ENCODE assay signal across 10 cellular contexts in genomic region chr1:197928849-197929336, GRCh38. TPM values are rescaled to one million over a fixed set of nuclear protein-coding genes. Genes with fewer than 3 reads are reported as not detected.
DNase-seq lines count a peak whose midpoint lies in the region; ATAC-seq, FAIRE-seq and TF ChIP-seq lines count a peak whose summit lies in the region.
"Had no signal": no experiment of that assay in that cellular context is flagged by ENCODE, and none has a peak within 500 bp of the region (broad histone marks: within the 10 kb centered on the region; RNA-seq: fewer than 3 reads in every experiment).

No MANE protein-coding gene starts in this region.

- TF ChIP-seq RAD21 in HepG2 (CRISPR knock-in tag; IDR thresholded peaks at IDR 0.05), result no peak

- H3K36me3 ChIP-seq in right lobe of liver, result no peaks in the 10 kb centered on the region
- H3K36me3 ChIP-seq in HepG2 (replicated peaks in 1 of 2; ENCODE audit: control insufficient read depth in 1 of 2, insufficient read depth in 2 of 2, low read length in 2 of 2), result no peaks in the 10 kb centered on the region
- H3K36me3 ChIP-seq in endothelial cell of umbilical vein (ENCODE audit: control insufficient read depth in 2 of 2, extremely low read depth in 1 of 2, insufficient read depth in 2 of 2, low read length in 2 of 2), result no peaks in the 10 kb centered on the region
- no peaks in the 10 kb centered on the region for H3K36me3 ChIP-seq in Peyer's patch
- H3K36me3 ChIP-seq in prostate gland, result no peaks in the 10 kb centered on the region
- H3K36me3 ChIP-seq: gastroesophageal sphincter had no signal

- H3K27me3 ChIP-seq in right lobe of liver, result no peaks in the 10 kb centered on the region
- no peaks in the 10 kb centered on the region; a peak in 1 of 5 replicates for H3K27me3 ChIP-seq in HepG2 (ENCODE audit: control insufficient read depth in 1 of 2, insufficient read depth in 2 of 2, low read length in 2 of 2)
- peaks cover 0 to 4% of the 10 kb centered on the region in 2 experiments for H3K27me3 ChIP-seq in endothelial cell of umbilical vein (ENCODE audit: control insufficient read depth in 2 of 2, insufficient read depth in 2 of 2, low read length in 2 of 2)
- no peaks in the 10 kb centered on the region for H3K27me3 ChIP-seq in Peyer's patch
- peaks cover 13% of the 10 kb centered on the region for H3K27me3 ChIP-seq in prostate gland (replicated peaks; ENCODE audit: insufficient read depth)

- peak in 3 of 4 donors; percentile 37 to 73 (median 53) for ATAC-seq in right lobe of liver
- no peak for ATAC-seq in HepG2
- ATAC-seq in HG03457 (IDR thresholded peaks at IDR 0.05; ENCODE audit: unreplicated experiment), result no peak
- ATAC-seq: gastroesophageal sphincter had no signal

- intact Hi-C loops in right lobe of liver (cut with DNase I) (loop anchor here in 1 of 2 donors (10.0 kb wide), 1 partner anchor 234 kb away; no protein-coding TSS in a partner anchor), HepG2 (cut with micrococcal nuclease; ENCODE audit: unreplicated experiment) (loop anchor here (5.0 kb wide), 1 partner anchor 538 kb away; no protein-coding TSS in a partner anchor), endothelial cell of umbilical vein (cut with micrococcal nuclease) (no loop called here), prostate gland (cut with DNase I) (loop anchor here (10.0 kb wide), 1 partner anchor 404 kb away; no protein-coding TSS in a partner anchor)

- H3K4me3 ChIP-seq in right lobe of liver (peak overlapping the region in 2 of 3 donors; percentile 20 to 37), HepG2 (replicated peaks in 1 of 3; ENCODE audit: insufficient read depth in 1 of 3, low read depth in 2 of 3, low read length in 3 of 3) (no peak overlapping the region), endothelial cell of umbilical vein (replicated peaks in 1 of 3; ENCODE audit: insufficient read depth in 1 of 3, low read depth in 1 of 3, low read length in 3 of 3) (peak overlapping the region; percentile 31 to 61 (median 32)), Peyer's patch (peak overlapping the region in 1 of 4 donors; percentile 2), prostate gland (no peak overlapping the region)
- H3K4me3 ChIP-seq: gastroesophageal sphincter had no signal

- H3K4me1 ChIP-seq in right lobe of liver, result no peaks in the 10 kb centered on the region
- no peaks in the 10 kb centered on the region for H3K4me1 ChIP-seq in HepG2 (ENCODE audit: insufficient read depth, low read length)
- no peaks in the 10 kb centered on the region for H3K4me1 ChIP-seq in endothelial cell of umbilical vein (ENCODE audit: control insufficient read depth, extremely low read depth, insufficient read depth, low read length)
- H3K4me1 ChIP-seq in Peyer's patch, result no peaks in the 10 kb centered on the region
- no peaks in the 10 kb centered on the region for H3K4me1 ChIP-seq in prostate gland (replicated peaks)
- H3K4me1 ChIP-seq: gastroesophageal sphincter had no signal

- FAIRE-seq in HepG2 (lab: Jason Lieb, UNC) (no peak), endothelial cell of umbilical vein (lab: Jason Lieb, UNC) (no peak), urothelium cell line (lab: Jason Lieb, UNC) (no peak)

- H4K20me1 ChIP-seq in HepG2 (ENCODE audit: insufficient read depth, low read length) (no peaks in the 10 kb centered on the region), endothelial cell of umbilical vein (replicated peaks; ENCODE audit: control insufficient read depth, extremely low read depth, insufficient read depth, low read length) (no peaks in the 10 kb centered on the region)

- in situ Hi-C loops in HepG2 (cut with HindIII; ENCODE audit: extremely low pct_ligation_motif_present, low pct_unique_long_range_greater_than_20kb), result no loop called here

- H3K79me2 ChIP-seq in HepG2 (ENCODE audit: insufficient read depth, low read length) (no peaks in the 10 kb centered on the region), endothelial cell of umbilical vein (ENCODE audit: control insufficient read depth, insufficient read depth, low read length) (no peaks in the 10 kb centered on the region)

- CTCF ChIA-PET in HepG2 (lab: Yijun Ruan, JAX; ENCODE audit: low intra/inter-chr PET ratio, low total read pairs), result no interaction called here
- CTCF ChIA-PET in endothelial cell of umbilical vein (lab: Charles Lee), result interaction anchor here (0.9 to 1.7 kb wide), 2 partner anchors 8 to 11 kb away, joined by 3 to 5 read pairs; no protein-coding TSS in a partner anchor

- BruUV-seq in HepG2 (replicated peaks; lab: Mats Ljungman, UMichigan), result no TSS peak
- BruUV-seq in endothelial cell of umbilical vein (replicated peaks; lab: Mats Ljungman, UMichigan), result no TSS peak

- H3K4me2 ChIP-seq in HepG2 (ENCODE audit: low read depth, low read length), result no peak overlapping the region
- H3K4me2 ChIP-seq in endothelial cell of umbilical vein (ENCODE audit: insufficient read depth, low read length), result peak overlapping the region; percentile 76

- WGBS in right lobe of liver (ENCODE audit: insufficient coverage, low coverage, low lambda C conversion rate, missing lambda C conversion rate), result 14% methylated on average over 9 of the region's 15 CpGs
- 82% methylated on average over 15 of the region's 15 CpGs for WGBS in HepG2 (ENCODE audit: low lambda C conversion rate)
- WGBS in prostate gland, result 7% methylated on average over 15 of the region's 15 CpGs

- H3K9ac ChIP-seq in HepG2 (ENCODE audit: insufficient read depth, low read depth, low read length) (no peak overlapping the region), endothelial cell of umbilical vein (replicated peaks; ENCODE audit: extremely low read depth, insufficient read depth, low read length) (no peak overlapping the region)

- no peaks in the 10 kb centered on the region for H3K9me3 ChIP-seq in right lobe of liver
- H3K9me3 ChIP-seq in HepG2 (ENCODE audit: low read length), result no peaks in the 10 kb centered on the region
- no peaks in the 10 kb centered on the region for H3K9me3 ChIP-seq in endothelial cell of umbilical vein (replicated peaks; ENCODE audit: control insufficient read depth, insufficient read depth, low read length)
- no peaks in the 10 kb centered on the region for H3K9me3 ChIP-seq in Peyer's patch
- H3K9me3 ChIP-seq in prostate gland, result no peaks in the 10 kb centered on the region
- H3K9me3 ChIP-seq: gastroesophageal sphincter had no signal

- DNase-seq in right lobe of liver (no peak), HepG2 (ENCODE audit: low spot score) (no peak), NOMO-1 treated with DMSO at 0.1 percent for 48 hours (lab: John Stamatoyannopoulos, UW; ENCODE audit: unreplicated experiment) (peak; percentile 29), endothelial cell of umbilical vein (ENCODE audit: low read depth, low spot score) (no peak), urothelium cell line (ENCODE audit: low spot score) (peak; percentile 60), Peyer's patch (no peak), prostate gland (ENCODE audit: low spot score) (no peak)
- DNase-seq: DMS53 had no signal

- TF ChIP-seq POLR2A in right lobe of liver (IDR thresholded peaks at IDR 0.05) (no peak), HepG2 (IDR thresholded peaks at IDR 0.05; ENCODE audit: insufficient read depth in 1 of 2, low read depth in 2 of 2, low read length in 2 of 2) (no peak), endothelial cell of umbilical vein (IDR thresholded peaks at IDR 0.05; ENCODE audit: low read depth, low read length) (no peak), Peyer's patch (IDR thresholded peaks at IDR 0.05) (no peak), prostate gland (IDR thresholded peaks at IDR 0.05) (no peak)

- H3K9me1 ChIP-seq in endothelial cell of umbilical vein (replicated peaks; ENCODE audit: control insufficient read depth, extremely low read depth, insufficient read depth, low read length), result no peaks in the 10 kb centered on the region

- dilution Hi-C loops in endothelial cell of umbilical vein (cut with MboI; ENCODE audit: extremely low pct_ligation_motif_present, low sequenced_read_pairs), result no loop called here

- TF ChIP-seq CTCF in right lobe of liver (IDR thresholded peaks at IDR 0.05) (no peak), HepG2 (CRISPR knock-in tag; IDR thresholded peaks at IDR 0.05) (no peak), endothelial cell of umbilical vein (IDR thresholded peaks at IDR 0.05; ENCODE audit: extremely low read depth in 1 of 2, insufficient read depth in 1 of 2, low read depth in 1 of 2, low read length in 2 of 2) (no peak), Peyer's patch (IDR thresholded peaks at IDR 0.05) (no peak), prostate gland (IDR thresholded peaks at IDR 0.05) (no peak)

- POLR2A ChIA-PET in HepG2 (lab: Yijun Ruan, JAX) (no interaction called here), endothelial cell of umbilical vein (lab: Charles Lee) (no interaction called here)

- H2AFZ ChIP-seq in HepG2 (ENCODE audit: low read length) (no peak overlapping the region), endothelial cell of umbilical vein (ENCODE audit: low read depth, low read length) (peak overlapping the region; percentile 93)

- TF ChIP-seq EP300 in HepG2 (IDR thresholded peaks at IDR 0.05; ENCODE audit: low read depth in 2 of 2, low read length in 2 of 2), result no peak
- no peak for TF ChIP-seq EP300 in HepG2 (CRISPR knock-in tag; IDR thresholded peaks at IDR 0.05; ENCODE audit: borderline replicate concordance)

- no peak overlapping the region for H3K27ac ChIP-seq in right lobe of liver
- H3K27ac ChIP-seq in HepG2 (ENCODE audit: extremely low read length, insufficient read depth, low read length), result no peak overlapping the region
- H3K27ac ChIP-seq in endothelial cell of umbilical vein (ENCODE audit: insufficient read depth, low read depth, low read length), result no peak overlapping the region
- no peak overlapping the region for H3K27ac ChIP-seq in Peyer's patch
- no peak overlapping the region for H3K27ac ChIP-seq in prostate gland
- H3K27ac ChIP-seq: gastroesophageal sphincter had no signal

RNA-seq across cellular contexts. Expression of gene LHX9, which starts 11.7 kb away (rescaled TPM):
- total RNA-seq in right lobe of liver (1 to 10 TPM in 2 of 6 experiments, under 1 TPM in 3, not detected in 1; 0.12 to 1.9 (median 0.81) TPM), HepG2 (2016; rRNA removed; fragmentation: Illumina TruSeq; extraction: Trizol) (not detected in 2 replicates), endothelial cell of umbilical vein (not detected in 2 replicates), Peyer's patch (not detected), prostate gland (1 to 10 TPM in 1 of 2 donors, not detected in 1; 5.7 TPM)
- total RNA-seq in HepG2 (2016; cell fraction: cytosol; rRNA removed; fragmentation: Illumina TruSeq; extraction: Trizol; ENCODE audit: low read depth), result not detected in 2 replicates
- total RNA-seq in HepG2 (2016; cell fraction: insoluble cytoplasmic fraction; rRNA removed; fragmentation: Illumina TruSeq; extraction: Trizol), result not detected in 2 replicates
- not detected in 2 replicates for total RNA-seq in HepG2 (2016; cell fraction: membrane; rRNA removed; fragmentation: Illumina TruSeq; extraction: Trizol)
- total RNA-seq in HepG2 (2016; cell fraction: nucleus; rRNA removed; fragmentation: Illumina TruSeq; extraction: Trizol), result not detected in 2 replicates
- polyA plus RNA-seq in HepG2 (2011; rRNA removed) (not detected in 2 replicates), endothelial cell of umbilical vein (not detected in 2 replicates)
- polyA plus RNA-seq in HepG2 (2011; cell fraction: cytosol; rRNA removed), result not detected in 2 replicates
- not detected in 2 replicates for polyA plus RNA-seq in HepG2 (2011; cell fraction: nucleus; rRNA removed)
- polyA plus RNA-seq in HepG2 (2012), result not detected in 2 replicates
- polyA plus RNA-seq in HepG2 (2016; cell fraction: cytosol; fragmentation: Illumina TruSeq; extraction: Trizol; ENCODE audit: low read depth), result not detected in 2 replicates
- not detected in 2 replicates for polyA plus RNA-seq in HepG2 (2016; cell fraction: insoluble cytoplasmic fraction; fragmentation: Illumina TruSeq; extraction: Trizol; ENCODE audit: low read depth)
- not detected in 2 replicates for polyA plus RNA-seq in HepG2 (2016; cell fraction: membrane; fragmentation: Illumina TruSeq; extraction: Trizol; ENCODE audit: low read depth)
- polyA plus RNA-seq in HepG2 (2016; cell fraction: nucleus; fragmentation: Illumina TruSeq; extraction: Trizol; ENCODE audit: insufficient read depth, low read depth), result not detected in 2 replicates
- 1.5 TPM in 1 of 2 replicates, not detected in the other for polyA minus RNA-seq in HepG2 (2011; rRNA and poly(A)+ RNA removed; ENCODE audit: low replicate concordance)
- polyA minus RNA-seq in HepG2 (2011; cell fraction: cytosol; rRNA and poly(A)+ RNA removed), result not detected in 2 replicates
- polyA minus RNA-seq in HepG2 (2011; cell fraction: nucleus; rRNA and poly(A)+ RNA removed), result not detected in 2 replicates
- not detected in 2 replicates for polyA plus RNA-seq in endothelial cell of umbilical vein (2011; cell fraction: cytosol; rRNA removed)
- polyA plus RNA-seq in endothelial cell of umbilical vein (2011; cell fraction: nucleus; rRNA removed), result not detected in 2 replicates
- not detected in 2 replicates for polyA plus RNA-seq in endothelial cell of umbilical vein (2012)
- polyA minus RNA-seq in endothelial cell of umbilical vein, result not detected in 2 replicates
- polyA minus RNA-seq in endothelial cell of umbilical vein (2011; cell fraction: cytosol; rRNA and poly(A)+ RNA removed), result 0.10 TPM
- not detected in 2 replicates for polyA minus RNA-seq in endothelial cell of umbilical vein (2011; cell fraction: nucleus; rRNA and poly(A)+ RNA removed)
- total RNA-seq: gastroesophageal sphincter had no signal

RNA-seq across cellular contexts. Expression of gene C1orf53, which starts 26.5 kb away (rescaled TPM):
- total RNA-seq in right lobe of liver (1 to 10 TPM; 4.0 to 8.9 (median 6.2) TPM), HepG2 (2016; rRNA removed; fragmentation: Illumina TruSeq; extraction: Trizol) (8.5 and 10.1 TPM in 2 replicates), endothelial cell of umbilical vein (2.1 and 3.5 TPM in 2 replicates), Peyer's patch (1 to 10 TPM in 1 of 4 donors, not detected in 3; 9.9 TPM), prostate gland (10 to 100 TPM in 1 of 2 donors, 1 to 10 TPM in 1; 3.9 to 13.2 TPM)
- total RNA-seq in HepG2 (2016; cell fraction: cytosol; rRNA removed; fragmentation: Illumina TruSeq; extraction: Trizol; ENCODE audit: low read depth), result 28.8 and 32.5 TPM in 2 replicates
- total RNA-seq in HepG2 (2016; cell fraction: insoluble cytoplasmic fraction; rRNA removed; fragmentation: Illumina TruSeq; extraction: Trizol), result 9.8 and 11.1 TPM in 2 replicates
- total RNA-seq in HepG2 (2016; cell fraction: membrane; rRNA removed; fragmentation: Illumina TruSeq; extraction: Trizol), result 16.0 and 23.8 TPM in 2 replicates
- 2.7 and 4.2 TPM in 2 replicates for total RNA-seq in HepG2 (2016; cell fraction: nucleus; rRNA removed; fragmentation: Illumina TruSeq; extraction: Trizol)
- polyA plus RNA-seq in HepG2 (2011; rRNA removed) (4.7 and 5.8 TPM in 2 replicates), endothelial cell of umbilical vein (6.5 and 8.3 TPM in 2 replicates)
- polyA plus RNA-seq in HepG2 (2011; cell fraction: cytosol; rRNA removed), result 3.7 and 6.1 TPM in 2 replicates
- 2.3 and 3.2 TPM in 2 replicates for polyA plus RNA-seq in HepG2 (2011; cell fraction: nucleus; rRNA removed)
- 1.9 and 5.4 TPM in 2 replicates for polyA plus RNA-seq in HepG2 (2012)
- 38.1 and 46.8 TPM in 2 replicates for polyA plus RNA-seq in HepG2 (2016; cell fraction: cytosol; fragmentation: Illumina TruSeq; extraction: Trizol; ENCODE audit: low read depth)
- polyA plus RNA-seq in HepG2 (2016; cell fraction: insoluble cytoplasmic fraction; fragmentation: Illumina TruSeq; extraction: Trizol; ENCODE audit: low read depth), result 9.2 and 12.3 TPM in 2 replicates
- polyA plus RNA-seq in HepG2 (2016; cell fraction: membrane; fragmentation: Illumina TruSeq; extraction: Trizol; ENCODE audit: low read depth), result 19.3 and 20.6 TPM in 2 replicates
- polyA plus RNA-seq in HepG2 (2016; cell fraction: nucleus; fragmentation: Illumina TruSeq; extraction: Trizol; ENCODE audit: insufficient read depth, low read depth), result 5.6 and 7.0 TPM in 2 replicates
- polyA minus RNA-seq in HepG2 (2011; rRNA and poly(A)+ RNA removed; ENCODE audit: low replicate concordance), result 2.6 TPM in 1 of 2 replicates, not detected in the other
- 1.6 and 2.0 TPM in 2 replicates for polyA minus RNA-seq in HepG2 (2011; cell fraction: cytosol; rRNA and poly(A)+ RNA removed)
- polyA minus RNA-seq in HepG2 (2011; cell fraction: nucleus; rRNA and poly(A)+ RNA removed), result 1.2 TPM in 2 replicates
- polyA plus RNA-seq in endothelial cell of umbilical vein (2011; cell fraction: cytosol; rRNA removed), result 6.5 and 6.7 TPM in 2 replicates
- 1.4 and 2.0 TPM in 2 replicates for polyA plus RNA-seq in endothelial cell of umbilical vein (2011; cell fraction: nucleus; rRNA removed)
- polyA plus RNA-seq in endothelial cell of umbilical vein (2012), result 3.1 and 5.7 TPM in 2 replicates
- 1.2 TPM in 1 of 2 replicates, not detected in the other for polyA minus RNA-seq in endothelial cell of umbilical vein
- polyA minus RNA-seq in endothelial cell of umbilical vein (2011; cell fraction: cytosol; rRNA and poly(A)+ RNA removed), result 4.4 TPM
- 1.3 TPM in 1 of 2 replicates, not detected in the other for polyA minus RNA-seq in endothelial cell of umbilical vein (2011; cell fraction: nucleus; rRNA and poly(A)+ RNA removed)

Comparison
In these comparisons a context has a peak if more than half of its experiments do, and no peak if none do; other contexts are left out.
1. ATAC-seq: peak in right lobe of liver (3 of 4); none in HepG2 (single experiment) and HG03457 (single experiment).
2. H3K4me3 ChIP-seq: peak in right lobe of liver (2 of 3) and endothelial cell of umbilical vein (3 of 3); none in HepG2 (0 of 3) and prostate gland (0 of 2).
3. DNase-seq: peak in NOMO-1 treated with DMSO at 0.1 percent for 48 hours (single experiment) and urothelium cell line (single experiment); none in right lobe of liver (0 of 3), HepG2 (single experiment), endothelial cell of umbilical vein (single experiment), Peyer's patch (0 of 3) and prostate gland (single experiment).